ENCODE assay signal across 19 cellular contexts in the genomic region with DNA sequence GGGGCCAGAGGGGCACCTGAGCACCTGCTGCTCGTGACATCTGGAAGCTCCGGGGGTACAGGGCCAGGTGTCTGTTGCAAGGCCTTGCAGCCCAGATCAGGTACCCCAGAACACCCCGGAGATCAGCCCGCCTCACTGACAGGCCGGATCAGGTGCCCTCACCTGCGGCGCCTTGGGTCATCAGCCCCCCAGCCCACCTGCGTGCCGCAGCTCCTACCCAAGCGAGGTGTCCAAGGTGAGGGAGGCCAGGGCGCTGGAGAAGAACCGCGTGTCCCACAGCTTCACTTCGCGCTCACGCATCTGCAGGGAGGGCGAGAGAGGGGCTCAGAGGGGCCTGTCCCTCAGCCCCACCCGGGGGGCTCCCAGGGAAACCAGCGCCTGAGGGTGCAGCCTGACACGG. TPM values are rescaled to one million over a fixed set of nuclear protein-coding genes. Genes with fewer than 3 reads are reported as not detected.
DNase-seq lines count a peak whose midpoint lies in the region; ATAC-seq and TF ChIP-seq lines count a peak whose summit lies in the region.
"Had no signal": no experiment of that assay in that cellular context is flagged by ENCODE, and none has a peak within 500 bp of the region (broad histone marks: within the 10 kb centered on the region; RNA-seq: fewer than 3 reads in every experiment).

No MANE protein-coding gene starts in this region.

- no peak overlapping the region for H2AFZ ChIP-seq in H9 (ENCODE audit: low read length)

- TF ChIP-seq CTCF in H9 (conservative IDR thresholded peaks at IDR 0.05) (no peak), left ventricle myocardium inferior (IDR thresholded peaks at IDR 0.05; ENCODE audit: borderline replicate concordance) (no peak)

- WGBS in H9 (ENCODE audit: extremely low coverage, insufficient read length, low lambda C conversion rate), result no CpG with 5 or more reads among the region's 20 CpGs

- H3K36me3 Mint-ChIP-seq in H9 (ENCODE audit: insufficient read depth in 1 of 3, low read depth in 3 of 3), result peaks cover 0 to 6% (median 2%) of the 10 kb centered on the region in 3 experiments; a peak in 4 of 7 replicates

- H3K23me2 ChIP-seq in H9 (ENCODE audit: insufficient read length, low read depth, low read length, poor library complexity, severe bottlenecking), result no peaks in the 10 kb centered on the region

- peaks cover under 1% of the 10 kb centered on the region; the same call in 1 of the 2 replicates for H3K4me1 ChIP-seq in H9 (ENCODE audit: insufficient read depth, low read length)
- peaks cover 61% of the 10 kb centered on the region for H3K4me1 ChIP-seq in adipocyte (ENCODE audit: control insufficient read depth, insufficient read depth, low read length)
- peaks cover 92% of the 10 kb centered on the region for H3K4me1 ChIP-seq in left ventricle myocardium inferior
- peaks cover 9 to 34% (median 22%) of the 10 kb centered on the region in 3 donors for H3K4me1 ChIP-seq in skeletal muscle tissue (ENCODE audit: control insufficient read depth in 3 of 3, insufficient read depth in 3 of 3, low read length in 3 of 3)

- H3K36me3 ChIP-seq in adipocyte (ENCODE audit: control insufficient read depth, insufficient read depth, low read length, severe bottlenecking) (peaks cover 11% of the 10 kb centered on the region), left ventricle myocardium inferior (peaks cover 9% of the 10 kb centered on the region), skeletal muscle tissue (ENCODE audit: control insufficient read depth in 3 of 3, insufficient read depth in 3 of 3, low read length in 3 of 3) (peaks cover 7 to 12% (median 10%) of the 10 kb centered on the region in 3 donors)

- H3K79me1 ChIP-seq in H9 (ENCODE audit: insufficient read depth, low read depth, low read length, poor library complexity, severe bottlenecking), result no peaks in the 10 kb centered on the region

- H3K4me3 ChIP-seq in adipocyte (ENCODE audit: low read length) (no peak overlapping the region), left ventricle myocardium inferior (no peak overlapping the region), skeletal muscle tissue (ENCODE audit: low read length in 3 of 3) (no peak overlapping the region)
- H3K4me3 ChIP-seq: skin epidermis had no signal

- no peak overlapping the region for H3K4me3 Mint-ChIP-seq in H9
- H3K4me3 Mint-ChIP-seq: CD14-positive monocyte; naive thymus-derived CD8-positive, alpha-beta T cell had no signal

- no peak overlapping the region for H3K4me2 ChIP-seq in H9 (ENCODE audit: insufficient read depth, insufficient read length, low read length)

- H2BK12ac ChIP-seq in H9 (ENCODE audit: insufficient read length, low read depth, low read length), result no peak overlapping the region

- H2AK5ac ChIP-seq in H9 (ENCODE audit: insufficient read length, low read length), result no peak overlapping the region

- peaks cover 32 to 38% of the 10 kb centered on the region in 2 experiments for H3K4me1 Mint-ChIP-seq in H9
- H3K4me1 Mint-ChIP-seq: CD14-positive monocyte had no signal

- no peak overlapping the region for H4K5ac ChIP-seq in H9 (ENCODE audit: insufficient read length, low read depth, low read length)

- no peaks in the 10 kb centered on the region for H3K9me3 ChIP-seq in H9 (ENCODE audit: control insufficient read depth, low read depth, low read length)
- no peaks in the 10 kb centered on the region for H3K9me3 ChIP-seq in adipocyte (ENCODE audit: control insufficient read depth, low read length)
- H3K9me3 ChIP-seq in left ventricle myocardium inferior (replicated peaks), result no peaks in the 10 kb centered on the region
- no peaks in the 10 kb centered on the region for H3K9me3 ChIP-seq in skeletal muscle tissue (ENCODE audit: control insufficient read depth in 3 of 3, low read length in 3 of 3)

- H3K56ac ChIP-seq in H9 (ENCODE audit: insufficient read length, low read depth, low read length), result no peak overlapping the region

- no peak overlapping the region for H4K8ac ChIP-seq in H9 (replicated peaks; ENCODE audit: insufficient read length, low read depth, low read length)

- H3K79me2 ChIP-seq in H9 (ENCODE audit: insufficient read depth, low read length), result no peaks in the 10 kb centered on the region

- no peak overlapping the region for H2BK20ac ChIP-seq in H9 (ENCODE audit: low read depth, low read length, poor library complexity, severe bottlenecking)

- no peak overlapping the region for H2BK120ac ChIP-seq in H9 (ENCODE audit: low read depth, low read length, poor library complexity, severe bottlenecking)

- no peak overlapping the region for H3K23ac ChIP-seq in H9 (ENCODE audit: insufficient read length, low read depth, low read length)

- no peak for DNase-seq in H9
- no peak for DNase-seq in adipocyte (ENCODE audit: low read depth)
- DNase-seq in left ventricle myocardium inferior, result no peak
- DNase-seq in superior temporal gyrus (ENCODE audit: extremely low spot score), result no peak
- DNase-seq in NCI-H1092 (lab: John Stamatoyannopoulos, UW), result no peak
- DNase-seq: amniotic stem cell; DMS153; effector CD8-positive, alpha-beta T cell; Karpas-422; naive thymus-derived CD8-positive, alpha-beta T cell; NCI-H1105; NCI-H2081 treated with DMSO at 0.1 percent for 48 hours; NCI-H510A treated with DMSO at 0.1 percent for 48 hours; stimulated activated CD4-positive, alpha-beta T cell treated with anti-CD3 and anti-CD28 coated beads, Interleukin-4, amount 100 ng/mL, for 1 hour had no signal

- intact Hi-C loops in left ventricle myocardium inferior (cut with micrococcal nuclease), result no loop called here

- no peaks in the 10 kb centered on the region for H4K20me1 ChIP-seq in H9 (ENCODE audit: control insufficient read depth, insufficient read depth, insufficient read length)

- H4K91ac ChIP-seq in H9 (ENCODE audit: insufficient read length, low read depth, low read length), result no peak overlapping the region

- H3K27me3 ChIP-seq in H9 (ENCODE audit: insufficient read depth, low read length), result no peaks in the 10 kb centered on the region
- H3K27me3 ChIP-seq in adipocyte (replicated peaks; ENCODE audit: control insufficient read depth, insufficient read depth, low read length), result no peaks in the 10 kb centered on the region
- no peaks in the 10 kb centered on the region for H3K27me3 ChIP-seq in left ventricle myocardium inferior (ENCODE audit: low read depth)
- no peaks in the 10 kb centered on the region for H3K27me3 ChIP-seq in skeletal muscle tissue (ENCODE audit: control insufficient read depth in 3 of 3, insufficient read depth in 3 of 3, low read length in 3 of 3)

- ATAC-seq in HG03159 (IDR thresholded peaks at IDR 0.05; ENCODE audit: unreplicated experiment) (no peak), HG02763 (IDR thresholded peaks at IDR 0.05; ENCODE audit: unreplicated experiment) (no peak)
- ATAC-seq: naive thymus-derived CD8-positive, alpha-beta T cell had no signal

- H3T11ph ChIP-seq in H9 (ENCODE audit: low read length), result no peak overlapping the region

- H3K18ac ChIP-seq in H9 (ENCODE audit: insufficient read length, low read depth, low read length), result peak overlapping the region; percentile 65

- no peaks in the 10 kb centered on the region for H3K9me3 Mint-ChIP-seq in H9
- H3K9me3 Mint-ChIP-seq: CD14-positive monocyte; naive thymus-derived CD8-positive, alpha-beta T cell had no signal

- no peaks in the 10 kb centered on the region for H3K27me3 Mint-ChIP-seq in H9 (ENCODE audit: low read depth)
- H3K27me3 Mint-ChIP-seq: naive thymus-derived CD8-positive, alpha-beta T cell had no signal

- H3K4ac ChIP-seq in H9 (ENCODE audit: low read depth, low read length), result no peak overlapping the region

- no peak overlapping the region for H3K27ac Mint-ChIP-seq in H9

- H2BK15ac ChIP-seq in H9 (ENCODE audit: low read depth, low read length), result no peak overlapping the region

- H3K14ac ChIP-seq in H9 (ENCODE audit: insufficient read depth, low read length), result no peak overlapping the region; the same call in 1 of the 2 replicates

- no peak overlapping the region for H3K27ac ChIP-seq in H9 (ENCODE audit: insufficient read length, low read depth, low read length)
- peak overlapping the region; percentile 84 for H3K27ac ChIP-seq in left ventricle myocardium inferior (replicated peaks)
- peak overlapping the region; percentile 70 for H3K27ac ChIP-seq in skeletal muscle tissue (ENCODE audit: low read depth, low read length)

- H3K9ac ChIP-seq in H9 (ENCODE audit: extremely low read depth, insufficient read length, low read length) (no peak overlapping the region), adipocyte (ENCODE audit: low read length) (peak overlapping the region; percentile 11), skeletal muscle tissue (ENCODE audit: low read depth in 1 of 3, low read length in 3 of 3) (peak overlapping the region in 1 of 3 donors; percentile 33)

- H2BK5ac ChIP-seq in H9 (ENCODE audit: insufficient read length, low read length), result no peak overlapping the region

RNA-seq across cellular contexts. Expression of a gene that starts 16.1 kb away (rescaled TPM):
- total RNA-seq in H9 (2021) (10.8 and 11.0 TPM in 2 replicates), left ventricle myocardium inferior (5.5 TPM), skeletal muscle tissue (13.0 TPM)

RNA-seq across cellular contexts. Expression of a gene that starts 28.6 kb away (rescaled TPM):
- 33.8 and 38.4 TPM in 2 replicates for total RNA-seq in H9 (2021)
- 12.5 TPM for total RNA-seq in left ventricle myocardium inferior
- total RNA-seq in skeletal muscle tissue, result 14.6 TPM

RNA-seq across cellular contexts. Expression of a gene that starts 36.6 kb away (rescaled TPM):
- total RNA-seq in H9 (2021) (80.4 and 81.8 TPM in 2 replicates), left ventricle myocardium inferior (67.3 TPM), skeletal muscle tissue (32.9 TPM)

RNA-seq across cellular contexts. Expression of a gene that starts 37.9 kb away (rescaled TPM):
- total RNA-seq in H9 (2021) (56.2 and 60.5 TPM in 2 replicates), left ventricle myocardium inferior (74.2 TPM), skeletal muscle tissue (35.5 TPM)
